Comparison of ENCODE assay signal across 19 cellular contexts in the genomic region with DNA sequence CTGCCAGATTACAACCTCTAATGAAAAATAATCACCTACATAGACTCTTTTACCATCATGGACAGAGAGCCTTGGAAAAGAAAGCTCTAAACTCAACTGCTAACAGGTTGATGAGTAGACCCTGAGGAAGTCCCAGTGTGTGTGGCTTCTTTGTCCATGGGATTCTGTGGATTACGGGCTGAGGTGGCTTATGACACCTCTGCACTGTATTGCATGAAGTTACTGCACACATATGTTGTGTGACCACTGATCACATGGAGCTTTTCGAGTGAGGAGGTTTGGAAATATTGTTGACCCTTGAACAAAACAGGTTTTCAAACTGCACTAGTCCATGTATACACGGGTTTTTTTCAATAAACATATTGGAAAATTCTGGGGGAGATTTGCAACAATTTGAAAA.
DNase-seq lines count a peak whose midpoint lies in the region; ATAC-seq and TF ChIP-seq lines count a peak whose summit lies in the region.
"Had no signal": no experiment of that assay in that cellular context is flagged by ENCODE, and none has a peak within 500 bp of the region (broad histone marks: within the 10 kb centered on the region; RNA-seq: fewer than 3 reads in every experiment).

No MANE protein-coding gene starts in this region.

- no peak overlapping the region for H3K9ac ChIP-seq in PC-3 (ENCODE audit: low read length)
- H3K9ac ChIP-seq: GM23248 had no signal

- H3K36me3 ChIP-seq in Caco-2 (ENCODE audit: control insufficient read depth, insufficient read depth, low read length) (no peaks in the 10 kb centered on the region), PC-3 (ENCODE audit: low read depth, low read length) (no peaks in the 10 kb centered on the region), right atrium auricular region (no peaks in the 10 kb centered on the region), heart right ventricle (peaks cover 0 to 8% (median 0%) of the 10 kb centered on the region in 9 donors)

- H3K36me3 Mint-ChIP-seq in Caco-2 (ENCODE audit: insufficient read depth, unreplicated experiment) (no peaks in the 10 kb centered on the region), WTC11 (no peaks in the 10 kb centered on the region), progenitor cell of endocrine pancreas (ENCODE audit: insufficient read depth) (peaks cover 3% of the 10 kb centered on the region)
- H3K36me3 Mint-ChIP-seq: CD4-positive, alpha-beta memory T cell had no signal

- CTCF ChIA-PET in Caco-2 (lab: Charles Lee) (no interaction called here), PC-3 (lab: Charles Lee) (no interaction called here), WTC11 (lab: Charles Lee) (interaction anchor here (0.6 kb wide), 1 partner anchor 116 kb away, joined by 3 read pairs; no protein-coding TSS in a partner anchor)

- H3K27me3 Mint-ChIP-seq in Caco-2 (ENCODE audit: insufficient read depth, unreplicated experiment) = no peaks in the 10 kb centered on the region
- H3K27me3 Mint-ChIP-seq in WTC11 (ENCODE audit: low read depth) = no peaks in the 10 kb centered on the region
- no peaks in the 10 kb centered on the region for H3K27me3 Mint-ChIP-seq in progenitor cell of endocrine pancreas

- H3K27ac ChIP-seq in PC-3 (ENCODE audit: low read length) (peak overlapping the region; percentile 96), right atrium auricular region (no peak overlapping the region), heart right ventricle (no peak overlapping the region)
- H3K27ac ChIP-seq: GM23248 had no signal

- H3K4me3 Mint-ChIP-seq in Caco-2 (ENCODE audit: unreplicated experiment) (no peak overlapping the region), WTC11 (no peak overlapping the region), progenitor cell of endocrine pancreas (ENCODE audit: low read depth) (no peak overlapping the region)
- H3K4me3 Mint-ChIP-seq: CD4-positive, alpha-beta memory T cell; H9 had no signal

- H3K4me3 ChIP-seq in Caco-2 (ENCODE audit: low read depth, low read length) (no peak overlapping the region), PC-3 (ENCODE audit: low read length) (no peak overlapping the region), right atrium auricular region (no peak overlapping the region), heart right ventricle (no peak overlapping the region)
- H3K4me3 ChIP-seq: GM12878, GM23248 had no signal

- peaks cover 52% of the 10 kb centered on the region for H3K4me1 Mint-ChIP-seq in Caco-2 (ENCODE audit: low read depth, unreplicated experiment)
- H3K4me1 Mint-ChIP-seq in WTC11 = peaks cover 5% of the 10 kb centered on the region
- peaks cover 26% of the 10 kb centered on the region for H3K4me1 Mint-ChIP-seq in progenitor cell of endocrine pancreas (ENCODE audit: low read depth)
- H3K4me1 Mint-ChIP-seq: CD4-positive, alpha-beta memory T cell had no signal

- no peak for ATAC-seq in PC-3
- no peak for ATAC-seq in WTC11
- no peak for ATAC-seq in heart right ventricle
- no peak for ATAC-seq in GM18867 (IDR thresholded peaks at IDR 0.05; ENCODE audit: unreplicated experiment)
- ATAC-seq: GM12878, HCT116 had no signal

- peaks cover 4% of the 10 kb centered on the region for H3K9me3 Mint-ChIP-seq in Caco-2 (ENCODE audit: unreplicated experiment)
- no peaks in the 10 kb centered on the region for H3K9me3 Mint-ChIP-seq in WTC11
- H3K9me3 Mint-ChIP-seq in progenitor cell of endocrine pancreas (ENCODE audit: low read depth) = no peaks in the 10 kb centered on the region
- H3K9me3 Mint-ChIP-seq: H9 had no signal

- 78 to 97% methylated on average over 3 of the region's 3 CpGs for WGBS in heart right ventricle, 2 donors

- BruUV-seq in Caco-2 (replicated peaks; lab: Mats Ljungman, UMichigan) (no TSS peak), PC-3 (replicated peaks; lab: Mats Ljungman, UMichigan) (no TSS peak)

- H3K79me2 ChIP-seq in PC-3 (ENCODE audit: low read length) = peaks cover 14% of the 10 kb centered on the region

- intact Hi-C loops in Caco-2 (cut with micrococcal nuclease; ENCODE audit: unreplicated experiment) = loop anchor here (5.0 kb wide), 2 partner anchors 35 to 55 kb away; no protein-coding TSS in a partner anchor
- intact Hi-C loops in PC-3 (cut with micrococcal nuclease) = no loop called here
- intact Hi-C loops in heart right ventricle (cut with DNase I) = loop anchor here in 3 of 10 donors (10.0 kb wide), 3 partner anchors 98 to 188 kb away; no protein-coding TSS in a partner anchor

- DNase-seq in Caco-2 (no peak), PC-3 (no peak), WTC11 (ENCODE audit: low spot score) (no peak), progenitor cell of endocrine pancreas (ENCODE audit: low spot score, unreplicated experiment) (no peak), NCI-H2029 (lab: John Stamatoyannopoulos, UW) (no peak), right atrium auricular region (ENCODE audit: low spot score) (no peak), heart right ventricle (no peak)
- DNase-seq: 8988T; C1 segment of cervical spinal cord; CD4-positive, alpha-beta memory T cell; COR-L47; DMS79; EL; GDM1; GM23248; H9 had no signal

- POLR2A ChIA-PET in Caco-2 (lab: Charles Lee) (interaction anchor here (0.6 kb wide), 1 partner anchor 74 kb away, joined by 3 read pairs; no protein-coding TSS in a partner anchor), PC-3 (lab: Charles Lee; ENCODE audit: unreplicated experiment) (interaction anchor here (0.5 kb wide), 1 partner anchor 53 kb away, joined by 3 read pairs; no protein-coding TSS in a partner anchor), WTC11 (lab: Charles Lee) (no interaction called here)

- H3K9me3 ChIP-seq in Caco-2 (no peaks in the 10 kb centered on the region), PC-3 (ENCODE audit: low read length) (no peaks in the 10 kb centered on the region), right atrium auricular region (no peaks in the 10 kb centered on the region), heart right ventricle (no peaks in the 10 kb centered on the region)

- peaks cover 74% of the 10 kb centered on the region for H3K4me1 ChIP-seq in Caco-2
- peaks cover 70% of the 10 kb centered on the region for H3K4me1 ChIP-seq in PC-3 (ENCODE audit: insufficient read depth, low read length)
- H3K4me1 ChIP-seq in right atrium auricular region = peaks cover 0 to 20% of the 10 kb centered on the region in 2 donors
- H3K4me1 ChIP-seq in heart right ventricle = peaks cover 8 to 36% (median 27%) of the 10 kb centered on the region in 9 donors

- H3K27me3 ChIP-seq in Caco-2 (replicated peaks; ENCODE audit: control insufficient read depth, insufficient read depth, low read length) = no peaks in the 10 kb centered on the region
- no peaks in the 10 kb centered on the region for H3K27me3 ChIP-seq in PC-3 (ENCODE audit: low read length)
- H3K27me3 ChIP-seq in right atrium auricular region = no peaks in the 10 kb centered on the region
- no peaks in the 10 kb centered on the region for H3K27me3 ChIP-seq in heart right ventricle

- H4K20me1 ChIP-seq in PC-3 (ENCODE audit: low read length) = no peaks in the 10 kb centered on the region

- no peak overlapping the region for H3K4me2 ChIP-seq in PC-3 (ENCODE audit: low read length)

- H3K27ac Mint-ChIP-seq in Caco-2 (ENCODE audit: unreplicated experiment) (peak overlapping the region; percentile 96), WTC11 (no peak overlapping the region), progenitor cell of endocrine pancreas (peak overlapping the region; percentile 46)
- H3K27ac Mint-ChIP-seq: CD4-positive, alpha-beta memory T cell; H9 had no signal

- no peak for TF ChIP-seq CTCF in Caco-2 (IDR thresholded peaks at IDR 0.05; ENCODE audit: insufficient read depth in 1 of 2, low read depth in 1 of 2, low read length in 1 of 2, severe bottlenecking in 1 of 2, unreplicated experiment in 1 of 2)
- no peak for TF ChIP-seq CTCF in PC-3 (conservative IDR thresholded peaks at IDR 0.05; ENCODE audit: low read depth, low read length)
- TF ChIP-seq CTCF in WTC11 (IDR thresholded peaks at IDR 0.05) = no peak
- no peak for TF ChIP-seq CTCF in progenitor cell of endocrine pancreas (IDR thresholded peaks at IDR 0.05; ENCODE audit: unreplicated experiment)
- no peak for TF ChIP-seq CTCF in right atrium auricular region (IDR thresholded peaks at IDR 0.05)
- TF ChIP-seq CTCF in heart right ventricle (IDR thresholded peaks at IDR 0.05) = no peak

- H3F3A ChIP-seq in PC-3 (ENCODE audit: low read length, unreplicated experiment) = peaks cover 30% of the 10 kb centered on the region

- H3K9me2 ChIP-seq in PC-3 (replicated peaks; ENCODE audit: low read length) = no peaks in the 10 kb centered on the region

- no peak overlapping the region for H2AFZ ChIP-seq in PC-3 (ENCODE audit: low read length)
- H2AFZ ChIP-seq: GM23248 had no signal

TF ChIP-seq in WTC11, 78 proteins besides CTCF, POLR2A, EP300 and RAD21:
- peak; percentile 61 for TF ChIP-seq GABPB1 (CRISPR knock-in tag; IDR thresholded peaks at IDR 0.05)
- no peak for TF ChIP-seq SOX15 (CRISPR knock-in tag; IDR thresholded peaks at IDR 0.05)
